Comparison of ENCODE assay signal across 8 cellular contexts in the genomic region with DNA sequence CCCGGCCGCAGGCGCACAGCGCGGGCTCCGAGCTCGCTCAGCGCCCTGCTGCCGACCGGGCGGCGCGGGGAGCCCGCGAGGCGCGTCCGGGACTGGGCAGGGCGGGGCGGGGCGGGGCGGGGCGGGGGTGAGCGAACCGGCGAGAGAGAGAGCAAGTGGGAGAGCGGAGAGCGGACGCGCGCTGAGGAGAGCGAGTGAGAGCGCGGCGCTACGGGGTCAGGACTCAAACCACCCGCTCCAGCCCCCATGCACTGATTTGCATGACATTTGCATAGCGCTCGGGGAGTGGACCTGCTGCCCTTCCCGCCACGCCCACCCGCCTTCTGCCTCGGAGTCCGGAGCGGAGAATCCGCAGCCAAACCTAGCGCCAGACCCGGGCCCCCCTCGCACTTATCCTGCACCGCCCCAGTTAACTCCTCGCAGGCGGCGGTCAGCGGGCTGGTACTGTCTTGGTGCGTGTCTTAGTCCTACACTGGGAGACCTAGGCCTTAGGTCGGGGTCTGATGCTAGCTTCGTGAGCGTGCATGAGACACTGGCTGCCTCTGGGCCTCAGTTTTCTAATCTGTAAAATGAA. TPM values are rescaled to one million over a fixed set of nuclear protein-coding genes. Genes with fewer than 3 reads are reported as not detected.
DNase-seq lines count a peak whose midpoint lies in the region; ATAC-seq and TF ChIP-seq lines count a peak whose summit lies in the region.

A gene with protein sequence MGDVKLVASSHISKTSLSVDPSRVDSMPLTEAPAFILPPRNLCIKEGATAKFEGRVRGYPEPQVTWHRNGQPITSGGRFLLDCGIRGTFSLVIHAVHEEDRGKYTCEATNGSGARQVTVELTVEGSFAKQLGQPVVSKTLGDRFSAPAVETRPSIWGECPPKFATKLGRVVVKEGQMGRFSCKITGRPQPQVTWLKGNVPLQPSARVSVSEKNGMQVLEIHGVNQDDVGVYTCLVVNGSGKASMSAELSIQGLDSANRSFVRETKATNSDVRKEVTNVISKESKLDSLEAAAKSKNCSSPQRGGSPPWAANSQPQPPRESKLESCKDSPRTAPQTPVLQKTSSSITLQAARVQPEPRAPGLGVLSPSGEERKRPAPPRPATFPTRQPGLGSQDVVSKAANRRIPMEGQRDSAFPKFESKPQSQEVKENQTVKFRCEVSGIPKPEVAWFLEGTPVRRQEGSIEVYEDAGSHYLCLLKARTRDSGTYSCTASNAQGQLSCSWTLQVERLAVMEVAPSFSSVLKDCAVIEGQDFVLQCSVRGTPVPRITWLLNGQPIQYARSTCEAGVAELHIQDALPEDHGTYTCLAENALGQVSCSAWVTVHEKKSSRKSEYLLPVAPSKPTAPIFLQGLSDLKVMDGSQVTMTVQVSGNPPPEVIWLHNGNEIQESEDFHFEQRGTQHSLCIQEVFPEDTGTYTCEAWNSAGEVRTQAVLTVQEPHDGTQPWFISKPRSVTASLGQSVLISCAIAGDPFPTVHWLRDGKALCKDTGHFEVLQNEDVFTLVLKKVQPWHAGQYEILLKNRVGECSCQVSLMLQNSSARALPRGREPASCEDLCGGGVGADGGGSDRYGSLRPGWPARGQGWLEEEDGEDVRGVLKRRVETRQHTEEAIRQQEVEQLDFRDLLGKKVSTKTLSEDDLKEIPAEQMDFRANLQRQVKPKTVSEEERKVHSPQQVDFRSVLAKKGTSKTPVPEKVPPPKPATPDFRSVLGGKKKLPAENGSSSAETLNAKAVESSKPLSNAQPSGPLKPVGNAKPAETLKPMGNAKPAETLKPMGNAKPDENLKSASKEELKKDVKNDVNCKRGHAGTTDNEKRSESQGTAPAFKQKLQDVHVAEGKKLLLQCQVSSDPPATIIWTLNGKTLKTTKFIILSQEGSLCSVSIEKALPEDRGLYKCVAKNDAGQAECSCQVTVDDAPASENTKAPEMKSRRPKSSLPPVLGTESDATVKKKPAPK (N-terminal part only) (minus strand): TSS at position 75 of the 574 bp plus-strand sequence. CDS start 90,491 bp downstream, outside the sequence.

- H3K27me3 ChIP-seq in iPS-20b (ENCODE audit: insufficient read depth, low read length): peaks cover 20% of the 10 kb centered on the region
- peaks cover 0 to 2% (median 0%) of the 10 kb centered on the region in 3 donors for H3K27me3 ChIP-seq in skeletal muscle tissue (ENCODE audit: control insufficient read depth in 3 of 3, insufficient read depth in 3 of 3, low read length in 3 of 3)

- intact Hi-C loops in CD14-positive monocyte (cut with micrococcal nuclease) (no loop called here), MCF 10A (cut with micrococcal nuclease) (no loop called here)

- no TSS peak for BruUV-seq in MCF 10A (replicated peaks; lab: Mats Ljungman, UMichigan)

- peak within 1 kb of the TSS; percentile 65; the same call in 1 of the 2 replicates for H3K9ac ChIP-seq in iPS-20b (ENCODE audit: low read depth, low read length)
- peak within 1 kb of the TSS; percentile 45 to 58 (median 51) for H3K9ac ChIP-seq in skeletal muscle tissue (ENCODE audit: low read depth in 1 of 3, low read length in 3 of 3)

- H3K36me3 ChIP-seq in iPS-20b (ENCODE audit: insufficient read depth, low read depth, low read length) (no peaks in the 10 kb centered on the region), skeletal muscle tissue (ENCODE audit: control insufficient read depth in 3 of 3, insufficient read depth in 3 of 3, low read length in 3 of 3) (no peaks in the 10 kb centered on the region)

- H3K36me3 Mint-ChIP-seq in CD14-positive monocyte (no peaks in the 10 kb centered on the region), MCF 10A (ENCODE audit: insufficient read depth, unreplicated experiment) (no peaks in the 10 kb centered on the region)

- peaks cover 18% of the 10 kb centered on the region for H3K4me1 Mint-ChIP-seq in CD14-positive monocyte
- no peaks in the 10 kb centered on the region for H3K4me1 Mint-ChIP-seq in MCF 10A (ENCODE audit: insufficient read depth, unreplicated experiment)

- H3K27ac ChIP-seq in iPS-20b (ENCODE audit: low read length) (no peak within 1 kb of the TSS), skeletal muscle tissue (ENCODE audit: low read depth, low read length) (no peak within 1 kb of the TSS)

- H3K9me3 Mint-ChIP-seq in CD14-positive monocyte: peaks cover 0 to 14% (median 7%) of the 10 kb centered on the region in 7 donors
- no peaks in the 10 kb centered on the region for H3K9me3 Mint-ChIP-seq in MCF 10A (ENCODE audit: unreplicated experiment)

- H3K27ac Mint-ChIP-seq in CD14-positive monocyte (no peak within 1 kb of the TSS), MCF 10A (ENCODE audit: low read depth, unreplicated experiment) (no peak within 1 kb of the TSS)

- H3K9me3 ChIP-seq in iPS-20b (ENCODE audit: insufficient read depth, low read depth, low read length): no peaks in the 10 kb centered on the region
- H3K9me3 ChIP-seq in skeletal muscle tissue (ENCODE audit: control insufficient read depth in 3 of 3, low read length in 3 of 3): no peaks in the 10 kb centered on the region

- peak; percentile 81 for ATAC-seq in GM19351 (IDR thresholded peaks at IDR 0.05; ENCODE audit: unreplicated experiment)

- POLR2A ChIA-PET in MCF 10A (lab: Yijun Ruan, JAX): no interaction called here

- TF ChIP-seq CTCF in CD14-positive monocyte (IDR thresholded peaks at IDR 0.05) (no peak), MCF 10A (IDR thresholded peaks at IDR 0.05; ENCODE audit: unreplicated experiment) (no peak)

- peak within 1 kb of the TSS; percentile 53 for H3K4me3 ChIP-seq in Jurkat, Clone E6-1 (ENCODE audit: low read length)
- H3K4me3 ChIP-seq in iPS-20b (ENCODE audit: low read length) (peak within 1 kb of the TSS; percentile 71), skeletal muscle tissue (ENCODE audit: low read length in 3 of 3) (peak within 1 kb of the TSS; percentile 61 to 70 (median 66))

- H3K4me3 Mint-ChIP-seq in CD14-positive monocyte (peak within 1 kb of the TSS; percentile 72 to 88), MCF 10A (ENCODE audit: unreplicated experiment) (peak within 1 kb of the TSS; percentile 66)

- CTCF ChIA-PET in MCF 10A (lab: Yijun Ruan, JAX): interaction anchor here (0.6 to 1.2 kb wide), 4 partner anchors 15 to 161 kb away, joined by 3 read pairs; no protein-coding TSS in a partner anchor

- DNase-seq in CD14-positive monocyte (ENCODE audit: low spot score): peak; percentile 48
- DNase-seq in Jurkat, Clone E6-1 (ENCODE audit: low read depth, low spot score): peak; percentile 79
- peak; percentile 99 for DNase-seq in RPMI7951 (ENCODE audit: low read depth)
- DNase-seq in MCF 10A (ENCODE audit: unreplicated experiment): peak; percentile 82
- no peak for DNase-seq in putamen (ENCODE audit: low spot score)

- peaks cover 36 to 46% (median 46%) of the 10 kb centered on the region in 3 donors for H3K27me3 Mint-ChIP-seq in CD14-positive monocyte (ENCODE audit: low read depth in 3 of 3)
- H3K27me3 Mint-ChIP-seq in MCF 10A (ENCODE audit: insufficient read depth, unreplicated experiment): peaks cover 20% of the 10 kb centered on the region

- H3K4me1 ChIP-seq in iPS-20b (ENCODE audit: insufficient read depth, low read length) (peaks cover 10% of the 10 kb centered on the region; the same call in 1 of the 2 replicates), skeletal muscle tissue (ENCODE audit: control insufficient read depth in 3 of 3, insufficient read depth in 3 of 3, low read length in 3 of 3) (peaks cover 3 to 10% (median 8%) of the 10 kb centered on the region in 3 donors)

RNA-seq across cellular contexts. Expression of the gene that starts here (rescaled TPM):
- 1 to 10 TPM in 1 of 2 donors, under 1 TPM in 1; 0.51 to 1.3 TPM for polyA plus RNA-seq in CD14-positive monocyte
- polyA plus RNA-seq in Jurkat, Clone E6-1 (2012; ENCODE audit: insufficient read depth, insufficient read length): 5.2 TPM
- total RNA-seq in RPMI7951 (2014; rRNA removed; shearing (Covaris generic)): 94.7 and 103 TPM in 2 replicates
- 1.3 and 2.3 TPM in 2 replicates for total RNA-seq in MCF 10A (2022)
- 26.6 TPM for total RNA-seq in skeletal muscle tissue
